Comparison of ENCODE assay signal across 19 cellular contexts in genomic region chr18:8726281-8726680, GRCh38.
"Had no signal": no experiment of that assay in that cellular context is flagged by ENCODE, and none has a peak within 500 bp of the region (broad histone marks: within the 10 kb centered on the region; RNA-seq: fewer than 3 reads in every experiment).

No MANE protein-coding gene starts in this region.

- DNase-seq: activated CD4-positive, alpha-beta T cell treated with anti-CD3 and anti-CD28 coated beads for 36 hours; activated CD4-positive, alpha-beta T cell treated with anti-CD3 and anti-CD28 coated beads, Interleukin-2, amount 10 ng/mL, durations not matched to agents 7 days and 5 days; activated CD4-positive, alpha-beta T cell treated with anti-CD3 and anti-CD28 coated beads, Interleukin-2, amount 50 U/mL, for 48 hours; activated CD8-positive, alpha-beta memory T cell treated with anti-CD3 and anti-CD28 coated beads, Interleukin-2, amount 50 U/mL, for 4 hours; activated effector memory CD4-positive, alpha-beta T cell treated with Interleukin-2 at 50 U/mL for 16 hours; activated naive CD4-positive, alpha-beta T cell treated with anti-CD3 and anti-CD28 coated beads, Interleukin-2, amount 10 ng/mL, durations not matched to agents 7 days and 5 days; activated naive CD8-positive, alpha-beta T cell treated with anti-CD3 and anti-CD28 coated beads, Interleukin-2, amount 50 U/mL, for 24 hours; activated T-cell treated with anti-CD3 and anti-CD28 coated beads for 4 hours; activated T-cell treated with anti-CD3 and anti-CD28 coated beads, Interleukin-2, amount 50 U/mL, for 48 hours; anterior cingulate cortex; cerebellar nuclear complex; NCI-H1105; NCI-H1417 treated with DMSO at 0.1 percent for 48 hours; NCI-H187 treated with DMSO at 0.1 percent for 48 hours; NCI-H2081; NCI-H226; NCI-H524 treated with DMSO at 0.1 percent for 48 hours; OCI-M1; Right ventricle myocardium superior had no signal

- ATAC-seq: activated CD4-positive, alpha-beta T cell treated with anti-CD3 and anti-CD28 coated beads for 36 hours; activated naive CD8-positive, alpha-beta T cell treated with anti-CD3 and anti-CD28 coated beads, Interleukin-2, amount 50 U/mL, for 24 hours had no signal
